Comparison of ENCODE assay signal across 16 cellular contexts in the genomic region with DNA sequence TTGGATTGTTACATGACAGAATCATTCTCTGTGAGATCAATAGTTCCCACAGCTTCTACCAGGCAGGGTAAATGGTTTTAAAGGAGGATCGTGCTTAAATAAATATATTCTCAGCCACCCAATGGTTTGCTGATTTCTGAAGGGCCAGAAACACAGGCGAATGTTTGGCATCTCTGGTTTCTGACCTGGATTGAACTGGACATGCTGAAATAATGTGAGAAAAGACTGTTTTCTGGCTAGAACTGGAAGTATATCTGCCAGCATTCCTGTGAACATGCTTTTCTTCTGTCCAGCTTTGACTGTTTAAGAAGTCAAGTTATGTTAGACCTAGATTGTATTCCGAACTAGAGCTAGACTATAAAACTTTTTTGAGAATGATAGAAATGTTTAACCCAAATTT.
DNase-seq lines count a peak whose midpoint lies in the region; ATAC-seq and TF ChIP-seq lines count a peak whose summit lies in the region.
"Had no signal": no experiment of that assay in that cellular context is flagged by ENCODE, and none has a peak within 500 bp of the region (broad histone marks: within the 10 kb centered on the region; RNA-seq: fewer than 3 reads in every experiment).

No MANE protein-coding gene starts in this region.

- in situ Hi-C loops in brain microvascular endothelial cell (cut with HindIII; ENCODE audit: low pct_ligation_motif_present, low sequenced_read_pairs): no loop called here

- H3K4me3 ChIP-seq in psoas muscle (no peak overlapping the region), brain microvascular endothelial cell (ENCODE audit: low read depth, low read length) (no peak overlapping the region)
- H3K4me3 ChIP-seq: A549, testis had no signal

- H3K4me1 ChIP-seq in psoas muscle: no peaks in the 10 kb centered on the region
- H3K4me1 ChIP-seq: A549, testis had no signal

- DNase-seq in AG08395 (ENCODE audit: low spot score) (peak; percentile 41), astrocyte of the hippocampus (ENCODE audit: low read depth, low spot score) (peak; percentile 14), left cardiac atrium (no peak), psoas muscle (no peak), ecto neural progenitor cell (ENCODE audit: low spot score) (no peak), brain microvascular endothelial cell (no peak)
- DNase-seq: activated CD4-positive, CD25-positive, alpha-beta regulatory T cell; activated naive CD8-positive, alpha-beta T cell treated with anti-CD3 and anti-CD28 coated beads for 36 hours; dermis blood vessel endothelial cell; NCI-H1092 treated with DMSO at 0.1 percent for 48 hours; nephron progenitor cell; T-cell; testis had no signal

- WGBS in psoas muscle, 3 donors: 25 to 27% (median 25%) methylated on average over 3 of the region's 3 CpGs

- H3K27me3 ChIP-seq in psoas muscle (ENCODE audit: insufficient read depth in 3 of 3, low read length in 2 of 3) (no peaks in the 10 kb centered on the region), brain microvascular endothelial cell (replicated peaks) (no peaks in the 10 kb centered on the region)
- H3K27me3 ChIP-seq: testis had no signal

- intact Hi-C loops in left cardiac atrium (cut with DNase I): no loop called here
- intact Hi-C loops in psoas muscle (cut with DNase I): no loop called here

- no peaks in the 10 kb centered on the region for H3K9me3 ChIP-seq in psoas muscle
- H3K9me3 ChIP-seq: A549, testis had no signal

- H3K27ac ChIP-seq in psoas muscle (peak overlapping the region; percentile 20), brain microvascular endothelial cell (no peak overlapping the region)
- H3K27ac ChIP-seq: A549 had no signal

- TF ChIP-seq CTCF in psoas muscle (IDR thresholded peaks at IDR 0.05) (no peak), brain microvascular endothelial cell (IDR thresholded peaks at IDR 0.05; ENCODE audit: low read depth, low read length, missing control alignments) (no peak)

- peak; percentile 76 to 88 for ATAC-seq in left cardiac atrium
- ATAC-seq in psoas muscle: peak in 1 of 4 donors; percentile 57
- ATAC-seq in HG03432 (IDR thresholded peaks at IDR 0.05; ENCODE audit: unreplicated experiment): no peak
- no peak for ATAC-seq in GM18909 (IDR thresholded peaks at IDR 0.05; ENCODE audit: poor library complexity, unreplicated experiment)
- ATAC-seq: A549, T-cell had no signal

- H3K36me3 ChIP-seq in psoas muscle (ENCODE audit: insufficient read depth in 1 of 2, low read depth in 1 of 2) (no peaks in the 10 kb centered on the region), brain microvascular endothelial cell (replicated peaks) (no peaks in the 10 kb centered on the region)

Comparison
In these comparisons a context has a peak if more than half of its experiments do, and no peak if none do; other contexts are left out.
1. DNase-seq: peak in AG08395 (single experiment) and astrocyte of the hippocampus (single experiment); none in left cardiac atrium (single experiment), psoas muscle (0 of 2), ecto neural progenitor cell (single experiment) and brain microvascular endothelial cell (single experiment).
2. ATAC-seq: peak in left cardiac atrium (2 of 2); none in HG03432 (single experiment) and GM18909 (single experiment).